Comparison of ENCODE assay signal across 9 cellular contexts in the genomic region with DNA sequence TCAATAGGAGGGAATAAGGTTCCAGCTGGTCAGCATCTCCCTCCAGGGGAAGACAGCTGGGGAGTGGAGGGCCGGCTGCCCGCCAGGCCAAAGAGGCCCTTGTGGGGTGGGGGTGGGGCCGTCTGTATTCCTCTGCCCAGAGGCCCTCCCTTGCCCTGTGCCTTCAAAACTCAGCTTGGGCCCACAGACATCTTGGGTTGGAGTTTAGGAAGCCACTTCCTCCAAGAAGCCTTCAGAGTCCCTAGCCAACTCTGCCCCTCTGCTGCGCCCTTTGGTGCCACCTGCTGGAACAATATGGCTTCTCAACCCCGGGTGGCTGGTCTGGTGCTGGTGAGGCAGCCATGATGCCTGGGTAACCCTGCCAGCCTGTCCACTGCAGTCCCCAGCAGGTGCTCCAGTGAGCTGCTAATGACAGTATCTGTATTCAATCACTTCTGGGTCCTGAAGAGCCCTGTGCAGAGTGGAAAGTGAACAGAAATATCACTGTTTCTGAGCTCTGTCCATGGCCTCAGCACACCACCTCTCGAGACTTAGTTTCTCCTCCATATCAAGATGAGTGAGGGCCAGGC. TPM values are rescaled to one million over a fixed set of nuclear protein-coding genes. Genes with fewer than 3 reads are reported as not detected.
DNase-seq lines count a peak whose midpoint lies in the region; ATAC-seq, FAIRE-seq and TF ChIP-seq lines count a peak whose summit lies in the region.
"Had no signal": no experiment of that assay in that cellular context is flagged by ENCODE, and none has a peak within 500 bp of the region (broad histone marks: within the 10 kb centered on the region; RNA-seq: fewer than 3 reads in every experiment).

No MANE protein-coding gene starts in this region.

- no peaks in the 10 kb centered on the region for H3K9me3 ChIP-seq in small intestine (ENCODE audit: control insufficient read depth, low read depth)

- H3K27me3 ChIP-seq in small intestine (ENCODE audit: control insufficient read depth in 2 of 2, insufficient read depth in 2 of 2, low read length in 2 of 2), result no peaks in the 10 kb centered on the region

- no peak for ATAC-seq in HG03097 (IDR thresholded peaks at IDR 0.05; ENCODE audit: low FRiP score, unreplicated experiment)

- no peak for FAIRE-seq in small intestine (lab: Jason Lieb, UNC)

- peak; percentile 66 for TF ChIP-seq CTCF in fibroblast of the aortic adventitia (IDR thresholded peaks at IDR 0.05; ENCODE audit: insufficient read depth, low read length)

- H3K36me3 ChIP-seq in small intestine (ENCODE audit: control insufficient read depth in 2 of 2, insufficient read depth in 2 of 2, low read length in 2 of 2), result peaks cover 3 to 11% of the 10 kb centered on the region in 2 donors

- H3K27ac ChIP-seq in small intestine (ENCODE audit: low read depth in 1 of 2, low read length in 1 of 2), result peak overlapping the region; percentile 33 to 76

- DNase-seq in NCI-H1417 (lab: John Stamatoyannopoulos, UW) (peak in 2 of 3 experiments; percentile 14 to 57), NCI-H1417 treated with DMSO at 0.1 percent for 48 hours (lab: John Stamatoyannopoulos, UW) (no peak), NCI-H69 (lab: John Stamatoyannopoulos, UW) (peak; percentile 30), fibroblast of the aortic adventitia (ENCODE audit: low read depth) (peak; percentile 67), small intestine (peak; percentile 84), mesenteric fat pad (ENCODE audit: low spot score) (no peak)
- peak; percentile 86 for DNase-seq in activated CD8-positive, alpha-beta memory T cell treated with anti-CD3 and anti-CD28 coated beads, Interleukin-2, amount 50 U/mL, for 48 hours

- H3K4me3 ChIP-seq in fibroblast of the aortic adventitia (ENCODE audit: low read depth, low read length), result no peak overlapping the region
- H3K4me3 ChIP-seq in small intestine (ENCODE audit: low read depth in 1 of 2, low read length in 2 of 2), result no peak overlapping the region

- peaks cover 22 to 33% of the 10 kb centered on the region in 2 donors for H3K4me1 ChIP-seq in small intestine (ENCODE audit: control insufficient read depth in 2 of 2, insufficient read depth in 1 of 2, low read depth in 1 of 2, low read length in 1 of 2)

- WGBS in small intestine, 3 donors, result 67 to 75% (median 72%) methylated on average over 6 of the region's 6 CpGs

RNA-seq across cellular contexts. Expression of gene HSD11B2, which starts 16.7 kb away (rescaled TPM):
- not detected in 2 replicates for total RNA-seq in fibroblast of the aortic adventitia (ENCODE audit: low replicate concordance)
- polyA plus RNA-seq in small intestine, result 100 to 1,000 TPM in 2 of 3 donors, 10 to 100 TPM in 1; 93.7 to 166 (median 129) TPM
- 0.71 TPM for total RNA-seq in mesenteric fat pad
- total RNA-seq: dermis microvascular lymphatic vessel endothelial cell had no signal

RNA-seq across cellular contexts. Expression of gene ZDHHC1, which starts 31.3 kb away (rescaled TPM):
- total RNA-seq in fibroblast of the aortic adventitia (ENCODE audit: low replicate concordance), result 7.1 and 7.6 TPM in 2 replicates
- 1 to 10 TPM in 2 of 3 donors, not detected in 1; 1.9 to 5.3 TPM for polyA plus RNA-seq in small intestine
- total RNA-seq in mesenteric fat pad, result 9.5 TPM

RNA-seq across cellular contexts. Expression of gene ATP6V0D1, which starts 33.4 kb away (rescaled TPM):
- total RNA-seq in fibroblast of the aortic adventitia (ENCODE audit: low replicate concordance) (47.8 and 114 TPM in 2 replicates), mesenteric fat pad (89.5 TPM)
- polyA plus RNA-seq in small intestine, result 100 to 1,000 TPM; 120 to 158 (median 154) TPM

RNA-seq across cellular contexts. Expression of gene AGRP, which starts 35.8 kb away (rescaled TPM):
- not detected in 2 replicates for total RNA-seq in fibroblast of the aortic adventitia (ENCODE audit: low replicate concordance)
- under 1 TPM in 1 of 3 donors, not detected in 2; 0.10 TPM for polyA plus RNA-seq in small intestine
- total RNA-seq in mesenteric fat pad, result not detected
- total RNA-seq: dermis microvascular lymphatic vessel endothelial cell had no signal

RNA-seq across cellular contexts. Expression of gene TPPP3, which starts 54.3 kb away (rescaled TPM):
- total RNA-seq in fibroblast of the aortic adventitia (ENCODE audit: low replicate concordance), result 0.74 and 0.99 TPM in 2 replicates
- polyA plus RNA-seq in small intestine, result 10 to 100 TPM; 10.3 to 34.8 (median 19.9) TPM
- total RNA-seq in mesenteric fat pad, result 4.8 TPM

Comparison
In these comparisons a context has a peak if more than half of its experiments do, and no peak if none do; other contexts are left out.
1. DNase-seq: peak in NCI-H1417 (2 of 3), NCI-H69 (single experiment), activated CD8-positive, alpha-beta memory T cell treated with anti-CD3 and anti-CD28 coated beads, Interleukin-2, amount 50 U/mL, for 48 hours (single experiment), fibroblast of the aortic adventitia (single experiment) and small intestine (single experiment); none in NCI-H1417 treated with DMSO at 0.1 percent for 48 hours (single experiment) and mesenteric fat pad (single experiment).